In the genomic region with DNA sequence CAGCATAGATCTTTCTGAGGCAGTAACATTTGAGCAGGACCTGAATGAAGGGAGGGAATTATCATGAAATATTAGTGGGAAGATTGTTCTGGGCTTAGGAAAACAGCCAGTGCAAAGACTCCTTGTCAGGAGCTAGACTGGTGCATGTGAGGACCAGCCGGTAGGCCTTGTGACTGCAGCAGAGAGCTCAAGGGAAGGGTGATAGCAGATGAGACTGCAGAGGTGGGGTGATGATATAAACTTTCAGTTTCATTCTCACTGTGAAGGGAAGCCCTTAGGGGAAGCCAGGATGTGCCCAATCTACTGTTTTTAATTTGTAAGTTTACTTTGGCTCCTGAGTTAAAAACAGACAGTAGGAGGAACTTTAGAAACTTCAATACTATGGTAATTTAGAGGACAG, we compare ENCODE assay signal across 1 cellular context.
TF ChIP-seq lines count a peak whose summit lies in the region.

No MANE protein-coding gene starts in this region.

TF ChIP-seq in GM12878, 131 proteins besides CTCF, POLR2A, EP300 and RAD21 (continued from another document):
- TF ChIP-seq, protein P1, sequence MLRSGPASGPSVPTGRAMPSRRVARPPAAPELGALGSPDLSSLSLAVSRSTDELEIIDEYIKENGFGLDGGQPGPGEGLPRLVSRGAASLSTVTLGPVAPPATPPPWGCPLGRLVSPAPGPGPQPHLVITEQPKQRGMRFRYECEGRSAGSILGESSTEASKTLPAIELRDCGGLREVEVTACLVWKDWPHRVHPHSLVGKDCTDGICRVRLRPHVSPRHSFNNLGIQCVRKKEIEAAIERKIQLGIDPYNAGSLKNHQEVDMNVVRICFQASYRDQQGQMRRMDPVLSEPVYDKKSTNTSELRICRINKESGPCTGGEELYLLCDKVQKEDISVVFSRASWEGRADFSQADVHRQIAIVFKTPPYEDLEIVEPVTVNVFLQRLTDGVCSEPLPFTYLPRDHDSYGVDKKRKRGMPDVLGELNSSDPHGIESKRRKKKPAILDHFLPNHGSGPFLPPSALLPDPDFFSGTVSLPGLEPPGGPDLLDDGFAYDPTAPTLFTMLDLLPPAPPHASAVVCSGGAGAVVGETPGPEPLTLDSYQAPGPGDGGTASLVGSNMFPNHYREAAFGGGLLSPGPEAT (IDR thresholded peaks at IDR 0.05; ENCODE audit: low read depth) = peak; percentile 65; the same call in 1 of the 2 replicates
- TF ChIP-seq, protein P2, sequence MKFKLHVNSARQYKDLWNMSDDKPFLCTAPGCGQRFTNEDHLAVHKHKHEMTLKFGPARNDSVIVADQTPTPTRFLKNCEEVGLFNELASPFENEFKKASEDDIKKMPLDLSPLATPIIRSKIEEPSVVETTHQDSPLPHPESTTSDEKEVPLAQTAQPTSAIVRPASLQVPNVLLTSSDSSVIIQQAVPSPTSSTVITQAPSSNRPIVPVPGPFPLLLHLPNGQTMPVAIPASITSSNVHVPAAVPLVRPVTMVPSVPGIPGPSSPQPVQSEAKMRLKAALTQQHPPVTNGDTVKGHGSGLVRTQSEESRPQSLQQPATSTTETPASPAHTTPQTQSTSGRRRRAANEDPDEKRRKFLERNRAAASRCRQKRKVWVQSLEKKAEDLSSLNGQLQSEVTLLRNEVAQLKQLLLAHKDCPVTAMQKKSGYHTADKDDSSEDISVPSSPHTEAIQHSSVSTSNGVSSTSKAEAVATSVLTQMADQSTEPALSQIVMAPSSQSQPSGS (IDR thresholded peaks at IDR 0.05; ENCODE audit: low read length) = 0 out of 2 replicates have a peak, but pooled peaks have one; percentile 58
